10 cellular contexts compared by ENCODE assay signal in the genomic region with DNA sequence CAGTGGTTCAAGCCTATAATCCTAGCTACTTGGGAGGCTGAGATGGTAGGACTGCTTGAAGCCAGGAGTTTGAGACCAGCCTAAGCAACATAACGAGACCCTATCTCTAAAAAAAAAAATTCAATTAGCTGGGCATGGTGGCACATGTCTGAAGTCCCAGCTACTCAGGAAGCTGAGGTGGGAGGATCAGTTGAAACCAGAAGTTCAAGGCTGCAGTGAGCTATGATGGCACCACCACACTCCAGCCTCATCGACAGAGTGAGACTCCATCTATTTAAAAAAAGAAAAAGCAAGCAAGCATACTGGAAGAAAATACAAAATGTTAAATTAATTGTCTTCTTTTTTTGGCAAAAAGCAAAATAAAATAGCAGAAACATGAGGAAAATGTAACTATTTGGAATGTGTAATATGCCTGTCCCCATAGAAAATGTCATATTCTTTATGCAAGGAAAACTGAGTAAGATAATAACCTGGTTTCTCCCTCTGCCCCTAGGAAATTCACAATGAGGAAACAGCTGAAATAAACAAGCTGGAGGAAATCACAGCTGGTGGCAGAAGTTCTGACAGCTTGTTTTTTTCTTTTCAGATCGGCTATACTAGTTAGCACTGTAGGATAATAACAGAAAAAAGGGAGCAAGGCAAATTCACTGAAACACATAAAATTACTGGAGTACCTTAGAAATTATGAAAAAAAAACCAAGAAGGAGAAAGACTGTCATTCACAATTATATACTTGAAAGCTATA. TPM values are rescaled to one million over a fixed set of nuclear protein-coding genes. Genes with fewer than 3 reads are reported as not detected.
DNase-seq lines count a peak whose midpoint lies in the region; ATAC-seq and TF ChIP-seq lines count a peak whose summit lies in the region.
"Had no signal": no experiment of that assay in that cellular context is flagged by ENCODE, and none has a peak within 500 bp of the region (broad histone marks: within the 10 kb centered on the region; RNA-seq: fewer than 3 reads in every experiment).

No MANE protein-coding gene starts in this region.

- no peaks in the 10 kb centered on the region for H3K36me3 ChIP-seq in CD4-positive, alpha-beta memory T cell (ENCODE audit: insufficient read depth, low read length)
- peaks cover 0 to 2% of the 10 kb centered on the region in 2 donors for H3K36me3 ChIP-seq in aorta (ENCODE audit: control insufficient read depth in 1 of 2, insufficient read depth in 2 of 2, low read length in 1 of 2)

- H3K4me1 ChIP-seq in CD4-positive, alpha-beta memory T cell (ENCODE audit: insufficient read depth, low read length): peaks cover 63% of the 10 kb centered on the region
- H3K4me1 ChIP-seq in aorta (ENCODE audit: control insufficient read depth in 1 of 2, insufficient read depth in 2 of 2, low read length in 2 of 2): peaks cover 0 to 2% of the 10 kb centered on the region in 2 donors

- peak; percentile 38 for ATAC-seq in effector memory CD8-positive, alpha-beta T cell (replicated peaks)
- no peak for ATAC-seq in aorta (ENCODE audit: low FRiP score)
- no peak for ATAC-seq in GM18907 (IDR thresholded peaks at IDR 0.05; ENCODE audit: unreplicated experiment)
- ATAC-seq: PC-3 had no signal

- peaks cover 0 to 3% (median 0%) of the 10 kb centered on the region in 8 donors for H3K9me3 Mint-ChIP-seq in CD4-positive, alpha-beta memory T cell
- H3K9me3 Mint-ChIP-seq in effector memory CD8-positive, alpha-beta T cell: no peaks in the 10 kb centered on the region
- H3K9me3 Mint-ChIP-seq in neural crest cell: peaks cover 2% of the 10 kb centered on the region

- H3K27me3 Mint-ChIP-seq in CD4-positive, alpha-beta memory T cell: no peaks in the 10 kb centered on the region
- no peaks in the 10 kb centered on the region for H3K27me3 Mint-ChIP-seq in effector memory CD8-positive, alpha-beta T cell
- H3K27me3 Mint-ChIP-seq in neural crest cell (ENCODE audit: low read depth): no peaks in the 10 kb centered on the region

- no peaks in the 10 kb centered on the region for H3K9me3 ChIP-seq in CD4-positive, alpha-beta memory T cell (ENCODE audit: control insufficient read depth in 1 of 2, low read length in 2 of 2)
- no peaks in the 10 kb centered on the region for H3K9me3 ChIP-seq in aorta (ENCODE audit: control insufficient read depth, low read length)

- POLR2A ChIA-PET in CD4-positive, alpha-beta memory T cell (lab: Charles Lee; ENCODE audit: partially characterized antibody): interaction anchor here (0.6 to 1.2 kb wide), 3 partner anchors 9 to 155 kb away, joined by 3 to 6 read pairs (median 3); a partner anchor contains a TSS
- POLR2A ChIA-PET in GM10248 (lab: Yijun Ruan, JAX): no interaction called here

- H3K4me3 Mint-ChIP-seq in CD4-positive, alpha-beta memory T cell: peak overlapping the region in 7 of 8 donors; percentile 7 to 59 (median 45)
- H3K4me3 Mint-ChIP-seq in effector memory CD8-positive, alpha-beta T cell: peak overlapping the region; percentile 30 to 55
- no peak overlapping the region for H3K4me3 Mint-ChIP-seq in neural crest cell

- H3K4me3 ChIP-seq in CD4-positive, alpha-beta memory T cell (ENCODE audit: low read length in 2 of 2): no peak overlapping the region
- no peak overlapping the region for H3K4me3 ChIP-seq in aorta (ENCODE audit: low read length in 2 of 2)
- H3K4me3 ChIP-seq: lung had no signal

- H3K4me1 Mint-ChIP-seq in CD4-positive, alpha-beta memory T cell: peaks cover 58 to 90% (median 76%) of the 10 kb centered on the region in 4 donors
- peaks cover 58 to 77% of the 10 kb centered on the region in 2 donors for H3K4me1 Mint-ChIP-seq in effector memory CD8-positive, alpha-beta T cell (ENCODE audit: low read depth in 2 of 2)
- H3K4me1 Mint-ChIP-seq in neural crest cell: peaks cover 19% of the 10 kb centered on the region

- no peak overlapping the region for H3K27ac ChIP-seq in CD4-positive, alpha-beta memory T cell (ENCODE audit: low read depth, low read length)
- no peak overlapping the region for H3K27ac ChIP-seq in aorta (ENCODE audit: low read depth in 1 of 2, low read length in 2 of 2)

- H3K27me3 ChIP-seq in CD4-positive, alpha-beta memory T cell (ENCODE audit: insufficient read depth, low read length): no peaks in the 10 kb centered on the region
- H3K27me3 ChIP-seq in aorta (ENCODE audit: control insufficient read depth in 1 of 2, insufficient read depth in 2 of 2, low read length in 1 of 2): no peaks in the 10 kb centered on the region

- peak overlapping the region; percentile 6 to 82 (median 33) for H3K27ac Mint-ChIP-seq in CD4-positive, alpha-beta memory T cell
- peak overlapping the region; percentile 39 to 77 for H3K27ac Mint-ChIP-seq in effector memory CD8-positive, alpha-beta T cell
- H3K27ac Mint-ChIP-seq in neural crest cell (ENCODE audit: unreplicated experiment): peak overlapping the region; percentile 39

- intact Hi-C loops in CD4-positive, alpha-beta memory T cell (cut with micrococcal nuclease): no loop called here
- intact Hi-C loops in aorta (cut with DNase I): no loop called here

- CTCF ChIA-PET in CD4-positive, alpha-beta memory T cell (lab: Charles Lee; ENCODE audit: partially characterized antibody): interaction anchor here (0.8 to 1.6 kb wide), 6 partner anchors 9 to 261 kb away, joined by 3 to 6 read pairs (median 3); no protein-coding TSS in a partner anchor
- CTCF ChIA-PET in GM10248 (lab: Yijun Ruan, JAX): interaction anchor here (1.1 to 3.6 kb wide), 5 partner anchors 11 to 261 kb away, joined by 3 to 17 read pairs (median 5); no protein-coding TSS in a partner anchor

- no peak for TF ChIP-seq CTCF in neural crest cell (conservative IDR thresholded peaks at IDR 0.05)
- no peak for TF ChIP-seq CTCF in GM10248 (IDR thresholded peaks at IDR 0.05; ENCODE audit: control extremely low read depth, extremely low read depth, low read depth, missing control alignments)

- H3K36me3 Mint-ChIP-seq in CD4-positive, alpha-beta memory T cell: peaks cover 32 to 49% of the 10 kb centered on the region in 2 donors
- peaks cover 34% of the 10 kb centered on the region for H3K36me3 Mint-ChIP-seq in effector memory CD8-positive, alpha-beta T cell (ENCODE audit: insufficient read depth)
- H3K36me3 Mint-ChIP-seq in neural crest cell (ENCODE audit: low read depth): peaks cover 9% of the 10 kb centered on the region

- WGBS in aorta, 2 donors: 49 to 57% methylated on average over 3 of the region's 3 CpGs

- no peak for DNase-seq in CD4-positive, alpha-beta memory T cell
- DNase-seq in LHCN-M2 (ENCODE audit: low read depth) (peak; percentile 53), neural crest cell (ENCODE audit: low read depth, low spot score) (no peak), GM10248 (ENCODE audit: extremely low spot score) (no peak), DMS153 (lab: John Stamatoyannopoulos, UW) (no peak), aorta (no peak)
- no peak for DNase-seq in effector memory CD8-positive, alpha-beta T cell
- DNase-seq: PC-3 had no signal

RNA-seq across cellular contexts. Expression of a gene that starts 48.5 kb away (rescaled TPM):
- 10 to 100 TPM; 67.3 to 71.8 TPM for total RNA-seq in CD4-positive, alpha-beta memory T cell
- polyA plus RNA-seq in CD4-positive, alpha-beta memory T cell: 10 to 100 TPM; 89.2 to 99.2 TPM
- 25.7 and 28.6 TPM in 2 replicates for total RNA-seq in LHCN-M2 (2014; rRNA removed)
- 22.4 TPM for polyA plus RNA-seq in LHCN-M2 (2012)
- total RNA-seq in neural crest cell: 28.0 and 29.0 TPM in 2 replicates
- total RNA-seq in aorta: 10 to 100 TPM; 24.7 to 26.4 TPM
- polyA plus RNA-seq in aorta: 10 to 100 TPM; 17.0 to 17.5 TPM
